ENCODE assay signal across 14 cellular contexts in genomic region chr9:18238752-18239151, GRCh38.
DNase-seq lines count a peak whose midpoint lies in the region; ATAC-seq and TF ChIP-seq lines count a peak whose summit lies in the region.
"Had no signal": no experiment of that assay in that cellular context is flagged by ENCODE, and none has a peak within 500 bp of the region (broad histone marks: within the 10 kb centered on the region; RNA-seq: fewer than 3 reads in every experiment).

No MANE protein-coding gene starts in this region.

- ATAC-seq in foreskin keratinocyte, result peak; percentile 74
- ATAC-seq: CD8-positive, alpha-beta T cell; Panc1 had no signal

- no peak for TF ChIP-seq CTCF in AG09309 (IDR thresholded peaks at IDR 0.05; ENCODE audit: control insufficient read depth, insufficient read depth, low read depth, low read length, missing control alignments)
- TF ChIP-seq CTCF in brain microvascular endothelial cell (IDR thresholded peaks at IDR 0.05; ENCODE audit: low read depth, low read length, missing control alignments), result no peak
- TF ChIP-seq CTCF in foreskin keratinocyte (conservative IDR thresholded peaks at IDR 0.05), result no peak
- TF ChIP-seq CTCF in adrenal gland (IDR thresholded peaks at IDR 0.05), result no peak

- H3K36me3 ChIP-seq in brain microvascular endothelial cell (replicated peaks) (no peaks in the 10 kb centered on the region), adrenal gland (replicated peaks in 1 of 2) (no peaks in the 10 kb centered on the region)
- H3K36me3 ChIP-seq: transverse colon had no signal

- peaks cover 20% of the 10 kb centered on the region for H3K4me1 ChIP-seq in foreskin keratinocyte
- no peaks in the 10 kb centered on the region for H3K4me1 ChIP-seq in adrenal gland (replicated peaks in 1 of 2)
- H3K4me1 ChIP-seq: transverse colon had no signal

- in situ Hi-C loops in brain microvascular endothelial cell (cut with HindIII; ENCODE audit: low pct_ligation_motif_present, low sequenced_read_pairs), result no loop called here

- H3K27ac ChIP-seq in brain microvascular endothelial cell, result peak overlapping the region; percentile 87
- no peak overlapping the region for H3K27ac ChIP-seq in foreskin keratinocyte
- H3K27ac ChIP-seq in adrenal gland, result no peak overlapping the region
- H3K27ac ChIP-seq: transverse colon had no signal

- peak; percentile 53 for DNase-seq in AG09309 (ENCODE audit: low read depth)
- peak; percentile 60 for DNase-seq in LHCN-M2 (ENCODE audit: low read depth)
- DNase-seq in brain microvascular endothelial cell, result peak; percentile 15
- DNase-seq in foreskin keratinocyte, result peak in 1 of 2 donors; percentile 56
- no peak for DNase-seq in activated effector memory CD4-positive, alpha-beta T cell treated with Interleukin-2 at 50 U/mL for 16 hours
- no peak for DNase-seq in adrenal gland
- DNase-seq in iPS-NIHi7 (ENCODE audit: extremely low spot score), result no peak
- DNase-seq in activated CD8-positive, alpha-beta memory T cell treated with anti-CD3 and anti-CD28 coated beads for 24 hours, result no peak
- DNase-seq: CD8-positive, alpha-beta T cell; NCI-H1417; right cardiac atrium; stimulated activated naive CD4-positive, alpha-beta T cell treated with Interleukin-2 at 50 U/mL for 16 hours; transverse colon had no signal

- intact Hi-C loops in adrenal gland (cut with DNase I), result no loop called here

- no peaks in the 10 kb centered on the region for H3K27me3 ChIP-seq in brain microvascular endothelial cell (replicated peaks)
- H3K27me3 ChIP-seq in foreskin keratinocyte, result no peaks in the 10 kb centered on the region
- H3K27me3 ChIP-seq in adrenal gland, result peaks cover 7% of the 10 kb centered on the region
- H3K27me3 ChIP-seq: transverse colon had no signal

- no peaks in the 10 kb centered on the region for H3K9me3 ChIP-seq in adrenal gland (replicated peaks in 1 of 3)
- H3K9me3 ChIP-seq: transverse colon had no signal

- 87 to 97% (median 93%) methylated on average over 1 of the region's 1 CpG for WGBS in adrenal gland, 4 donors

- TF ChIP-seq POLR2A in adrenal gland (IDR thresholded peaks at IDR 0.05), result no peak

- H3K4me3 ChIP-seq in AG09309 (ENCODE audit: control insufficient read depth, low read depth, low read length) (no peak overlapping the region), brain microvascular endothelial cell (ENCODE audit: low read depth, low read length) (no peak overlapping the region), adrenal gland (no peak overlapping the region)
- H3K4me3 ChIP-seq: transverse colon had no signal

Comparison
In these comparisons a context has a peak if more than half of its experiments do, and no peak if none do; other contexts are left out.
1. DNase-seq: peak in AG09309 (single experiment), LHCN-M2 (single experiment) and brain microvascular endothelial cell (single experiment); none in activated effector memory CD4-positive, alpha-beta T cell treated with Interleukin-2 at 50 U/mL for 16 hours (single experiment), adrenal gland (0 of 7), iPS-NIHi7 (single experiment) and activated CD8-positive, alpha-beta memory T cell treated with anti-CD3 and anti-CD28 coated beads for 24 hours (single experiment).